Comparison of ENCODE assay signal across 1 cellular context in genomic region chr17:31509805-31510177, GRCh38.
TF ChIP-seq lines count a peak whose summit lies in the region.

No MANE protein-coding gene starts in this region.

TF ChIP-seq in WTC11, 78 proteins besides CTCF, POLR2A, EP300 and RAD21 (continued from another document):
- no peak for TF ChIP-seq ZNF512 (CRISPR knock-in tag; IDR thresholded peaks at IDR 0.05; ENCODE audit: borderline replicate concordance)
- TF ChIP-seq CREB1 (CRISPR knock-in tag; IDR thresholded peaks at IDR 0.05), result no peak
- no peak for TF ChIP-seq ATF1 (CRISPR knock-in tag; IDR thresholded peaks at IDR 0.05)
- no peak for TF ChIP-seq TP53 (CRISPR knock-in tag; IDR thresholded peaks at IDR 0.05)
- TF ChIP-seq ATF3 (CRISPR knock-in tag; conservative IDR thresholded peaks at IDR 0.05), result no peak
- no peak for TF ChIP-seq ZNF138 (CRISPR knock-in tag; conservative IDR thresholded peaks at IDR 0.05)
- no peak for TF ChIP-seq SOX15 (CRISPR knock-in tag; IDR thresholded peaks at IDR 0.05)
- no peak for TF ChIP-seq SMAD4 (CRISPR knock-in tag; IDR thresholded peaks at IDR 0.05)
- no peak for TF ChIP-seq MYBL2 (CRISPR knock-in tag; IDR thresholded peaks at IDR 0.05)
- TF ChIP-seq MXD4 (CRISPR knock-in tag; IDR thresholded peaks at IDR 0.05; ENCODE audit: borderline replicate concordance), result no peak
- no peak for TF ChIP-seq NR1H2 (CRISPR knock-in tag; IDR thresholded peaks at IDR 0.05)
- TF ChIP-seq, protein P1, sequence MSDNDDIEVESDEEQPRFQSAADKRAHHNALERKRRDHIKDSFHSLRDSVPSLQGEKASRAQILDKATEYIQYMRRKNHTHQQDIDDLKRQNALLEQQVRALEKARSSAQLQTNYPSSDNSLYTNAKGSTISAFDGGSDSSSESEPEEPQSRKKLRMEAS (CRISPR knock-in tag; IDR thresholded peaks at IDR 0.05), result no peak
